Comparison of ENCODE assay signal across 18 cellular contexts in the genomic region with DNA sequence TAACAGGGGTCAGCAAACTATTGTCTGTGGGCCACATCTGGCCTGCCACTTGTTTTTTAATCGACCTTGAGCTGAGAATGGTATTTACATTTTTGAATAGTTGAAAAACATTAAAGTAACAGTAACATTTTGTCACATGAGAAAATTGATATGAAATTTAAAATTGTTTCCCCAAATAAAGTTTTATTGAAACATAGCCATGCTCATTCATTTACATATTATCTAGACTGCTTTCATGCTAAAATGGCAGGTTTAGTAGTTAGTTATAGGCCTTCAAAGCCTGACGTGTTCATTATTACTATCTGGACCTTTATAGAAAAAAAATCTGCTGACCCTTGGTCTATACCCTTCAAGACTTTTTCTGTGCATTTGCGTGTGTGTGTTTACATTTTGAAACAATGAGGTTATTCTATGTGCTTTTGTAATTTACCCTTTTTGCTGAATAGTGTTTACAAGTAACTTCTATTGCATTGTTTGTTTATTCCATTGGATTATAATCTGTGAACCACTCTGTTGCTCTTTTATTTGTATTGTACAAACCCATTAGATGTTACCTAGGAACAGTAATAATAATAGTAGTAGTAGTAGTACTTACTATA.
"Had no signal": no experiment of that assay in that cellular context is flagged by ENCODE, and none has a peak within 500 bp of the region (broad histone marks: within the 10 kb centered on the region; RNA-seq: fewer than 3 reads in every experiment).

No MANE protein-coding gene starts in this region.

- H3K27ac ChIP-seq: KMS-11, RWPE1 had no signal

- DNase-seq: IMR-90, MV-4-11, NCI-H1048, NCI-H1105, NCI-H1417, NCI-H1436 treated with DMSO at 0.1 percent for 48 hours, NCI-H1694, NCI-H1930, NCI-H2081, NCI-H2107, NCI-H2227 treated with DMSO at 0.1 percent for 48 hours, NCI-H524, NCI-H526 treated with DMSO at 0.1 percent for 48 hours, NCI-H748 treated with DMSO at 0.1 percent for 48 hours, SHP77 had no signal

- ATAC-seq: SK-N-SH treated with all-trans-retinoic acid at 6 μM for 48 hours had no signal

- H3K9ac ChIP-seq: KMS-11 had no signal

- H3K4me2 ChIP-seq: KMS-11 had no signal
